ENCODE assay signal across 15 cellular contexts in the genomic region with DNA sequence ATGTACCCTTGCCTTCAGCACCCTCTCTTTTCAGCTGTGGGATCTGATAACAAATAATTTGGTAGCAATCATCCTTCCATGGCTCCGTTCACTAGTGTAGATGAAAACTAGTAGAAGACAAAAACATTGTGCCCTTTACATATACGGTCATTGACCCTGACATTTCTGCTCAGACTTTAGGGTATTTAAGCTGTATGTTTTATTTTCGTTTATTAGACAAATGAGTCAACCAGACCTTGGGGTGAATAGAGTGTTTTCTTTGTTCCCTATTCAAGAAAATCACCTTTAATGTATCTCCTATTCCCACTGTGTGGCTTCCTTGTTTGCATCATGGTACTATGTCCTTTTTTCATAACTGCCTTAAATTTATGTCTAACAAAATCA.
A peak's percentile ranks its signal among the peaks of the same experiment; 100 is the strongest.
DNase-seq lines count a peak whose midpoint lies in the region; ATAC-seq and TF ChIP-seq lines count a peak whose summit lies in the region.
"Had no signal": no experiment of that assay in that cellular context is flagged by ENCODE, and none has a peak within 500 bp of the region (broad histone marks: within the 10 kb centered on the region; RNA-seq: fewer than 3 reads in every experiment).

No MANE protein-coding gene starts in this region.

- no peak overlapping the region for H3K4me3 Mint-ChIP-seq in glutamatergic neuron (ENCODE audit: unreplicated experiment)
- H3K4me3 Mint-ChIP-seq: activated T-helper 1 cell treated with anti-CD3 and anti-CD28 coated beads, Interleukin-12 subunit alpha, Interleukin-12 subunit beta, Interleukin-2, Interleukin-4 antibody, amounts not matched to agents 30 ng/mL and 10 ng/mL and 1 ng/mL, durations not matched to agents 14 hours and 24 hours and 36 hours; neural progenitor cell had no signal

- H3K27ac Mint-ChIP-seq in glutamatergic neuron (ENCODE audit: unreplicated experiment), result peak overlapping the region; percentile 40
- H3K27ac Mint-ChIP-seq: activated T-helper 1 cell treated with anti-CD3 and anti-CD28 coated beads, Interleukin-12 subunit alpha, Interleukin-12 subunit beta, Interleukin-2, Interleukin-4 antibody, amounts not matched to agents 30 ng/mL and 10 ng/mL and 1 ng/mL, durations not matched to agents 14 hours and 24 hours and 36 hours; neural progenitor cell had no signal

- H3K27me3 Mint-ChIP-seq in glutamatergic neuron (ENCODE audit: unreplicated experiment), result peaks cover 2% of the 10 kb centered on the region

- DNase-seq in glutamatergic neuron (no peak), T-helper 2 cell (no peak), brain microvascular endothelial cell (no peak), HAP-1 (ENCODE audit: low spot score in 2 of 2) (no peak)
- DNase-seq in activated CD4-positive, alpha-beta T cell treated with anti-CD3 and anti-CD28 coated beads, Interleukin-2, amount 50 U/mL, for 4 hours, result no peak
- DNase-seq: lower lobe of right lung, sigmoid colon, SW 1271 had no signal

- no peaks in the 10 kb centered on the region for H3K36me3 Mint-ChIP-seq in glutamatergic neuron (ENCODE audit: unreplicated experiment)
- H3K36me3 Mint-ChIP-seq: neural progenitor cell had no signal

- no peak overlapping the region for H3K4me3 ChIP-seq in brain microvascular endothelial cell (ENCODE audit: low read depth, low read length)
- H3K4me3 ChIP-seq in HAP-1, result no peak overlapping the region
- H3K4me3 ChIP-seq: ascending aorta; BLaER1 treated with 17β-estradiol and CSF1 and Interleukin-3, amounts not matched to agents 10 nM and 100 nM; lower lobe of right lung; neural progenitor cell; sigmoid colon had no signal

- H3K9me3 ChIP-seq in HAP-1, result no peaks in the 10 kb centered on the region
- H3K9me3 ChIP-seq: ascending aorta; BLaER1 treated with 17β-estradiol and CSF1 and Interleukin-3, amounts not matched to agents 10 nM and 100 nM; lower lobe of right lung; sigmoid colon had no signal

- TF ChIP-seq CTCF in glutamatergic neuron (IDR thresholded peaks at IDR 0.05; ENCODE audit: partially characterized antibody, unreplicated experiment) (no peak), brain microvascular endothelial cell (IDR thresholded peaks at IDR 0.05; ENCODE audit: low read depth, low read length, missing control alignments) (no peak)

- H3K9me3 Mint-ChIP-seq in glutamatergic neuron (ENCODE audit: unreplicated experiment), result no peaks in the 10 kb centered on the region
- H3K9me3 Mint-ChIP-seq: activated T-helper 1 cell treated with anti-CD3 and anti-CD28 coated beads, Interleukin-12 subunit alpha, Interleukin-12 subunit beta, Interleukin-2, Interleukin-4 antibody, amounts not matched to agents 30 ng/mL and 10 ng/mL and 1 ng/mL, durations not matched to agents 14 hours and 24 hours and 36 hours; neural progenitor cell had no signal

- H3K4me1 ChIP-seq in HAP-1, result no peaks in the 10 kb centered on the region
- H3K4me1 ChIP-seq: ascending aorta, lower lobe of right lung, neural progenitor cell, sigmoid colon had no signal

- H3K27ac ChIP-seq in brain microvascular endothelial cell, result no peak overlapping the region
- H3K27ac ChIP-seq: ascending aorta; BLaER1 treated with 17β-estradiol and CSF1 and Interleukin-3, amounts not matched to agents 10 nM and 100 nM; lower lobe of right lung; neural progenitor cell; sigmoid colon had no signal

- H3K27me3 ChIP-seq in brain microvascular endothelial cell (replicated peaks) (no peaks in the 10 kb centered on the region), HAP-1 (ENCODE audit: low read depth) (0 out of 2 replicates have a peak, but pooled peaks cover 3% of the 10 kb centered on the region)
- H3K27me3 ChIP-seq: ascending aorta; BLaER1 treated with 17β-estradiol and CSF1 and Interleukin-3, amounts not matched to agents 10 nM and 100 nM; neural progenitor cell; sigmoid colon had no signal

- ATAC-seq in GM19023 (IDR thresholded peaks at IDR 0.05; ENCODE audit: unreplicated experiment) (peak; percentile 8), GM21723 (IDR thresholded peaks at IDR 0.05; ENCODE audit: unreplicated experiment) (peak; percentile 28), HG03175 (IDR thresholded peaks at IDR 0.05; ENCODE audit: unreplicated experiment) (peak; percentile 21)
- ATAC-seq: lower lobe of right lung had no signal

- H3K4me1 Mint-ChIP-seq in glutamatergic neuron (ENCODE audit: low read depth, unreplicated experiment), result peaks cover 17% of the 10 kb centered on the region
- H3K4me1 Mint-ChIP-seq: neural progenitor cell had no signal

- in situ Hi-C loops in brain microvascular endothelial cell (cut with HindIII; ENCODE audit: low pct_ligation_motif_present, low sequenced_read_pairs), result loop anchor here (25.0 kb wide), 1 partner anchor 360 kb away; no protein-coding TSS in a partner anchor
- in situ Hi-C loops in HAP-1 (cut with MboI; ENCODE audit: low sequenced_read_pairs), result no loop called here

- H3K36me3 ChIP-seq in brain microvascular endothelial cell (replicated peaks) (no peaks in the 10 kb centered on the region), HAP-1 (replicated peaks) (no peaks in the 10 kb centered on the region)
- H3K36me3 ChIP-seq: ascending aorta, lower lobe of right lung, neural progenitor cell, sigmoid colon had no signal
